In genomic region chr1:9009438-9010366, GRCh38 we compare ENCODE assay signal across 8 cellular contexts. TPM values are rescaled to one million over a fixed set of nuclear protein-coding genes. Genes with fewer than 3 reads are reported as not detected.
DNase-seq lines count a peak whose midpoint lies in the region; ATAC-seq and TF ChIP-seq lines count a peak whose summit lies in the region.

No MANE protein-coding gene starts in this region.

- no peak overlapping the region for H3K27ac ChIP-seq in ascending aorta
- H3K27ac ChIP-seq in left lung: no peak overlapping the region
- H3K27ac ChIP-seq in prostate gland: no peak overlapping the region

- H3K9me3 ChIP-seq in ascending aorta (no peaks in the 10 kb centered on the region), left lung (no peaks in the 10 kb centered on the region), prostate gland (no peaks in the 10 kb centered on the region)

- no peak for TF ChIP-seq POLR2A in prostate gland (IDR thresholded peaks at IDR 0.05)

- intact Hi-C loops in ascending aorta (cut with DNase I): loop anchor here (5.0 kb wide), 2 partner anchors 93 to 152 kb away; no protein-coding TSS in a partner anchor
- intact Hi-C loops in left lung (cut with DNase I): loop anchor here in 1 of 2 donors (10.0 kb wide), 1 partner anchor 85 kb away; no protein-coding TSS in a partner anchor
- intact Hi-C loops in natural killer cell (cut with micrococcal nuclease): loop anchor here (5.0 kb wide), 1 partner anchor 92 kb away; no protein-coding TSS in a partner anchor
- intact Hi-C loops in activated T-helper 1 cell treated with anti-CD3 and anti-CD28 coated beads, Interleukin-12 subunit alpha, Interleukin-12 subunit beta, Interleukin-2, Interleukin-4 antibody, amounts not matched to agents 30 ng/mL and 10 ng/mL and 1 ng/mL, durations not matched to agents 14 hours and 24 hours and 36 hours (cut with micrococcal nuclease): loop anchor here (1.0 kb wide), 1 partner anchor 92 kb away; no protein-coding TSS in a partner anchor
- intact Hi-C loops in prostate gland (cut with DNase I): loop anchor here (5.0 kb wide), 1 partner anchor 93 kb away; no protein-coding TSS in a partner anchor

- ATAC-seq in left lung (peak; percentile 25), natural killer cell (no peak), GM21723 (IDR thresholded peaks at IDR 0.05; ENCODE audit: unreplicated experiment) (no peak)

- H3K4me1 ChIP-seq in ascending aorta: peaks cover 0 to 6% of the 10 kb centered on the region in 2 donors
- peaks cover 0 to 22% of the 10 kb centered on the region in 2 donors for H3K4me1 ChIP-seq in left lung
- H3K4me1 ChIP-seq in prostate gland (replicated peaks): no peaks in the 10 kb centered on the region

- peak; percentile 91 for TF ChIP-seq CTCF in GM12864 (IDR thresholded peaks at IDR 0.05; ENCODE audit: low read depth, low read length, missing control alignments)
- peak; percentile 43 for TF ChIP-seq CTCF in LNCaP clone FGC (IDR thresholded peaks at IDR 0.05; ENCODE audit: control insufficient read depth, extremely low read depth, insufficient read depth)
- TF ChIP-seq CTCF in ascending aorta (IDR thresholded peaks at IDR 0.05): peak; percentile 16 to 34 (median 22)
- TF ChIP-seq CTCF in left lung (IDR thresholded peaks at IDR 0.05): peak; percentile 23 to 35
- TF ChIP-seq CTCF in natural killer cell (IDR thresholded peaks at IDR 0.05): no peak
- TF ChIP-seq CTCF in prostate gland (IDR thresholded peaks at IDR 0.05): peak in 2 of 4 experiments; percentile 11 to 42

- H3K27me3 ChIP-seq in ascending aorta (no peaks in the 10 kb centered on the region), left lung (no peaks in the 10 kb centered on the region), prostate gland (replicated peaks; ENCODE audit: insufficient read depth) (no peaks in the 10 kb centered on the region)

- H3K4me1 Mint-ChIP-seq in natural killer cell: peaks cover 0 to 9% of the 10 kb centered on the region in 2 donors
- peaks cover 16% of the 10 kb centered on the region for H3K4me1 Mint-ChIP-seq in activated T-helper 1 cell treated with anti-CD3 and anti-CD28 coated beads, Interleukin-12 subunit alpha, Interleukin-12 subunit beta, Interleukin-2, Interleukin-4 antibody, amounts not matched to agents 30 ng/mL and 10 ng/mL and 1 ng/mL, durations not matched to agents 14 hours and 24 hours and 36 hours (ENCODE audit: low read depth)

- 74% methylated on average over 21 of the region's 21 CpGs for WGBS in prostate gland

- DNase-seq in GM12864 (ENCODE audit: low read depth): no peak
- DNase-seq in LNCaP clone FGC (ENCODE audit: low read depth): no peak
- no peak for DNase-seq in ascending aorta (ENCODE audit: low spot score in 2 of 2)
- DNase-seq in left lung: peak in 1 of 2 donors; percentile 85
- no peak for DNase-seq in natural killer cell
- DNase-seq in activated T-helper 1 cell treated with anti-CD3 and anti-CD28 coated beads, Interleukin-12 subunit alpha, Interleukin-12 subunit beta, Interleukin-2, Interleukin-4 antibody, amounts not matched to agents 30 ng/mL and 10 ng/mL and 1 ng/mL, durations not matched to agents 14 hours and 24 hours and 36 hours (ENCODE audit: low spot score): no peak
- no peak for DNase-seq in prostate gland (ENCODE audit: low spot score)

- no peaks in the 10 kb centered on the region for H3K36me3 Mint-ChIP-seq in natural killer cell
- H3K36me3 Mint-ChIP-seq in activated T-helper 1 cell treated with anti-CD3 and anti-CD28 coated beads, Interleukin-12 subunit alpha, Interleukin-12 subunit beta, Interleukin-2, Interleukin-4 antibody, amounts not matched to agents 30 ng/mL and 10 ng/mL and 1 ng/mL, durations not matched to agents 14 hours and 24 hours and 36 hours (ENCODE audit: low read depth): no peaks in the 10 kb centered on the region

- peaks cover 0 to 9% of the 10 kb centered on the region in 2 donors for H3K27me3 Mint-ChIP-seq in natural killer cell (ENCODE audit: low read depth in 2 of 2)
- peaks cover 4% of the 10 kb centered on the region for H3K27me3 Mint-ChIP-seq in activated T-helper 1 cell treated with anti-CD3 and anti-CD28 coated beads, Interleukin-12 subunit alpha, Interleukin-12 subunit beta, Interleukin-2, Interleukin-4 antibody, amounts not matched to agents 30 ng/mL and 10 ng/mL and 1 ng/mL, durations not matched to agents 14 hours and 24 hours and 36 hours (ENCODE audit: insufficient read depth)

- no peaks in the 10 kb centered on the region for H3K36me3 ChIP-seq in ascending aorta
- no peaks in the 10 kb centered on the region for H3K36me3 ChIP-seq in left lung
- H3K36me3 ChIP-seq in prostate gland: no peaks in the 10 kb centered on the region

- no peaks in the 10 kb centered on the region for H3K9me3 Mint-ChIP-seq in natural killer cell
- H3K9me3 Mint-ChIP-seq in activated T-helper 1 cell treated with anti-CD3 and anti-CD28 coated beads, Interleukin-12 subunit alpha, Interleukin-12 subunit beta, Interleukin-2, Interleukin-4 antibody, amounts not matched to agents 30 ng/mL and 10 ng/mL and 1 ng/mL, durations not matched to agents 14 hours and 24 hours and 36 hours: no peaks in the 10 kb centered on the region

- H3K4me3 ChIP-seq in GM12864 (ENCODE audit: low read depth, low read length) (no peak overlapping the region), LNCaP clone FGC (ENCODE audit: low read depth, low read length) (no peak overlapping the region), ascending aorta (no peak overlapping the region), left lung (no peak overlapping the region), prostate gland (no peak overlapping the region)

- H3K27ac Mint-ChIP-seq in natural killer cell: no peak overlapping the region
- H3K27ac Mint-ChIP-seq in activated T-helper 1 cell treated with anti-CD3 and anti-CD28 coated beads, Interleukin-12 subunit alpha, Interleukin-12 subunit beta, Interleukin-2, Interleukin-4 antibody, amounts not matched to agents 30 ng/mL and 10 ng/mL and 1 ng/mL, durations not matched to agents 14 hours and 24 hours and 36 hours: no peak overlapping the region

- H3K4me3 Mint-ChIP-seq in natural killer cell: no peak overlapping the region
- no peak overlapping the region for H3K4me3 Mint-ChIP-seq in activated T-helper 1 cell treated with anti-CD3 and anti-CD28 coated beads, Interleukin-12 subunit alpha, Interleukin-12 subunit beta, Interleukin-2, Interleukin-4 antibody, amounts not matched to agents 30 ng/mL and 10 ng/mL and 1 ng/mL, durations not matched to agents 14 hours and 24 hours and 36 hours

RNA-seq across cellular contexts. Expression of gene SLC2A7, which starts 16.5 kb away (rescaled TPM):
- total RNA-seq in ascending aorta: not detected
- under 1 TPM in 1 of 2 donors, not detected in 1; 0.18 TPM for total RNA-seq in left lung
- total RNA-seq in natural killer cell: not detected
- not detected in 2 replicates for total RNA-seq in activated T-helper 1 cell treated with anti-CD3 and anti-CD28 coated beads, Interleukin-12 subunit alpha, Interleukin-12 subunit beta, Interleukin-2, Interleukin-4 antibody, amounts not matched to agents 30 ng/mL and 10 ng/mL and 1 ng/mL, durations not matched to agents 14 hours and 24 hours and 36 hours
- total RNA-seq in prostate gland: not detected

RNA-seq across cellular contexts. Expression of gene SLC2A5, which starts 59.7 kb away (rescaled TPM):
- total RNA-seq in ascending aorta (13.9 TPM), left lung (1 to 10 TPM; 1.4 to 1.6 TPM), natural killer cell (not detected), prostate gland (10 to 100 TPM; 25.4 to 55.0 TPM)
- 0.05 TPM in 1 of 2 replicates, not detected in the other for total RNA-seq in activated T-helper 1 cell treated with anti-CD3 and anti-CD28 coated beads, Interleukin-12 subunit alpha, Interleukin-12 subunit beta, Interleukin-2, Interleukin-4 antibody, amounts not matched to agents 30 ng/mL and 10 ng/mL and 1 ng/mL, durations not matched to agents 14 hours and 24 hours and 36 hours
